In the genomic region with DNA sequence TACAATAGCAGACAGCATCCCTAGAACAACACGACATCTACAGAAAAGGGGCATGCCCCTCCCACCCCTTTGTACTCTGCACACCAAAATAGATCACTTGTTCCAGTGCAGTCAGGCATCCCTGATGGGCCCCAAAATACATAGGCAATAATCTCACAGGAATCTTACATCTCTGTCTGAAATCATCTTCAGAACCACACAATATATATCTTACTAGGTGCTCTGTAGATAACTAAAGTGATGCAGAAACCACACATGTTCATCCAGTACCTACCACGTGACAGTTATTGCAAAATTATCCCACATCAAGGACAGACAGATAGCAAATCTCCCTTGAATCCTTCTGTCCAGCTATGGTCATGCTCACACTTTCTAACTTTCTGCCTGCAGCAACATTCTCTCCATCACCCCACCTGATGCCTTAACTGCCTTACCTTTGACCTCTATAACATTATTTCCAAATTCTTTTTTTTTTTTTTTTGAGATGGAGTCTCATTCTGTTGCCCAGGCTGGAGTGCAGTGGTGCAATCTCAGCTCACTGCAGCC, we compare ENCODE assay signal across 1 cellular context.
TF ChIP-seq lines count a peak whose summit lies in the region.

No MANE protein-coding gene starts in this region.

TF ChIP-seq in HepG2, 621 proteins besides CTCF, POLR2A, EP300 and RAD21:
- TF ChIP-seq MNT (IDR thresholded peaks at IDR 0.05) (peak; percentile 92), CENPX (CRISPR knock-in tag; IDR thresholded peaks at IDR 0.05) (no peak)
- TF ChIP-seq, protein P1, sequence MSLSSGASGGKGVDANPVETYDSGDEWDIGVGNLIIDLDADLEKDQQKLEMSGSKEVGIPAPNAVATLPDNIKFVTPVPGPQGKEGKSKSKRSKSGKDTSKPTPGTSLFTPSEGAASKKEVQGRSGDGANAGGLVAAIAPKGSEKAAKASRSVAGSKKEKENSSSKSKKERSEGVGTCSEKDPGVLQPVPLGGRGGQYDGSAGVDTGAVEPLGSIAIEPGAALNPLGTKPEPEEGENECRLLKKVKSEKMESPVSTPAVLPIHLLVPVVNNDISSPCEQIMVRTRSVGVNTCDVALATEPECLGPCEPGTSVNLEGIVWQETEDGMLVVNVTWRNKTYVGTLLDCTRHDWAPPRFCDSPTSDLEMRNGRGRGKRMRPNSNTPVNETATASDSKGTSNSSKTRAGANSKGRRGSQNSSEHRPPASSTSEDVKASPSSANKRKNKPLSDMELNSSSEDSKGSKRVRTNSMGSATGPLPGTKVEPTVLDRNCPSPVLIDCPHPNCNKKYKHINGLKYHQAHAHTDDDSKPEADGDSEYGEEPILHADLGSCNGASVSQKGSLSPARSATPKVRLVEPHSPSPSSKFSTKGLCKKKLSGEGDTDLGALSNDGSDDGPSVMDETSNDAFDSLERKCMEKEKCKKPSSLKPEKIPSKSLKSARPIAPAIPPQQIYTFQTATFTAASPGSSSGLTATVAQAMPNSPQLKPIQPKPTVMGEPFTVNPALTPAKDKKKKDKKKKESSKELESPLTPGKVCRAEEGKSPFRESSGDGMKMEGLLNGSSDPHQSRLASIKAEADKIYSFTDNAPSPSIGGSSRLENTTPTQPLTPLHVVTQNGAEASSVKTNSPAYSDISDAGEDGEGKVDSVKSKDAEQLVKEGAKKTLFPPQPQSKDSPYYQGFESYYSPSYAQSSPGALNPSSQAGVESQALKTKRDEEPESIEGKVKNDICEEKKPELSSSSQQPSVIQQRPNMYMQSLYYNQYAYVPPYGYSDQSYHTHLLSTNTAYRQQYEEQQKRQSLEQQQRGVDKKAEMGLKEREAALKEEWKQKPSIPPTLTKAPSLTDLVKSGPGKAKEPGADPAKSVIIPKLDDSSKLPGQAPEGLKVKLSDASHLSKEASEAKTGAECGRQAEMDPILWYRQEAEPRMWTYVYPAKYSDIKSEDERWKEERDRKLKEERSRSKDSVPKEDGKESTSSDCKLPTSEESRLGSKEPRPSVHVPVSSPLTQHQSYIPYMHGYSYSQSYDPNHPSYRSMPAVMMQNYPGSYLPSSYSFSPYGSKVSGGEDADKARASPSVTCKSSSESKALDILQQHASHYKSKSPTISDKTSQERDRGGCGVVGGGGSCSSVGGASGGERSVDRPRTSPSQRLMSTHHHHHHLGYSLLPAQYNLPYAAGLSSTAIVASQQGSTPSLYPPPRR (CRISPR knock-in tag; IDR thresholded peaks at IDR 0.05; ENCODE audit: borderline replicate concordance): no peak
